In genomic region chr10:121974019-121974534, GRCh38 we compare ENCODE assay signal across 7 cellular contexts. TPM values are rescaled to one million over a fixed set of nuclear protein-coding genes. Genes with fewer than 3 reads are reported as not detected.
DNase-seq lines count a peak whose midpoint lies in the region; ATAC-seq and TF ChIP-seq lines count a peak whose summit lies in the region.

No MANE protein-coding gene starts in this region.

- no peak for TF ChIP-seq POLR2A in erythroblast (IDR thresholded peaks at IDR 0.05; ENCODE audit: low read length)

- no peak overlapping the region for H3K14ac ChIP-seq in mesenchymal stem cell (ENCODE audit: low read length in 2 of 2)

- no peak for TF ChIP-seq CTCF in astrocyte of the cerebellum (IDR thresholded peaks at IDR 0.05; ENCODE audit: low read depth, low read length, missing control alignments)

- peak; percentile 38 for ATAC-seq in GM18907 (IDR thresholded peaks at IDR 0.05; ENCODE audit: unreplicated experiment)
- peak; percentile 47 for ATAC-seq in HG03354 (IDR thresholded peaks at IDR 0.05; ENCODE audit: poor library complexity, severe bottlenecking, unreplicated experiment)

- no peak overlapping the region for H2BK12ac ChIP-seq in mesenchymal stem cell (ENCODE audit: low read length in 2 of 2)

- H3K18ac ChIP-seq in mesenchymal stem cell (ENCODE audit: low read depth in 1 of 2, low read length in 2 of 2): peak overlapping the region in 1 of 2 experiments; percentile 59

- H3K36me3 ChIP-seq in mesenchymal stem cell (ENCODE audit: control insufficient read depth in 1 of 2, insufficient read depth in 2 of 2, low read depth in 1 of 2, low read length in 2 of 2): peaks cover 0 to 17% of the 10 kb centered on the region in 2 experiments

- no peak overlapping the region for H4K91ac ChIP-seq in mesenchymal stem cell (ENCODE audit: low read length)

- peak overlapping the region; percentile 73 for H3K4me3 ChIP-seq in astrocyte of the cerebellum (ENCODE audit: low read depth, low read length)
- H3K4me3 ChIP-seq in mesenchymal stem cell (ENCODE audit: insufficient read depth in 1 of 2, low read depth in 1 of 2, low read length in 2 of 2): peak overlapping the region; percentile 66 to 91

- peak overlapping the region; percentile 47 for H4K8ac ChIP-seq in mesenchymal stem cell (ENCODE audit: low read length)

- peak overlapping the region; percentile 98 for H3K4me2 ChIP-seq in mesenchymal stem cell (ENCODE audit: low read length, poor library complexity, severe bottlenecking)

- H3K79me1 ChIP-seq in mesenchymal stem cell (replicated peaks; ENCODE audit: low read length, poor library complexity, severe bottlenecking): peaks cover 11% of the 10 kb centered on the region

- no peak overlapping the region for H3K27ac ChIP-seq in mesenchymal stem cell (ENCODE audit: low read length, poor library complexity, severe bottlenecking)

- H2BK120ac ChIP-seq in mesenchymal stem cell (ENCODE audit: low read depth, low read length): no peak overlapping the region

- no peak for DNase-seq in astrocyte of the cerebellum (ENCODE audit: low read depth)
- no peak for DNase-seq in mesenchymal stem cell
- DNase-seq in EL: no peak
- no peak for DNase-seq in erythroblast (lab: John Stamatoyannopoulos, UW)
- DNase-seq in putamen (ENCODE audit: low spot score): no peak

- H3K27me3 ChIP-seq in mesenchymal stem cell (ENCODE audit: control insufficient read depth in 1 of 2, insufficient read depth in 1 of 2, low read length in 2 of 2): no peaks in the 10 kb centered on the region

- no peak overlapping the region for H2BK15ac ChIP-seq in mesenchymal stem cell (ENCODE audit: low read depth, poor library complexity, severe bottlenecking)

- H3K4me1 ChIP-seq in mesenchymal stem cell (ENCODE audit: control insufficient read depth, insufficient read depth, low read depth, low read length): peaks cover 6% of the 10 kb centered on the region

- H2AK5ac ChIP-seq in mesenchymal stem cell (ENCODE audit: low read length, severe bottlenecking): no peak overlapping the region

- in situ Hi-C loops in astrocyte of the cerebellum (cut with HindIII; ENCODE audit: low sequenced_read_pairs): no loop called here

- 16% methylated on average over 21 of the region's 21 CpGs for WGBS in mesenchymal stem cell

- H3K9me3 ChIP-seq in mesenchymal stem cell (ENCODE audit: control insufficient read depth, low read length): no peaks in the 10 kb centered on the region

- H3K23ac ChIP-seq in mesenchymal stem cell (ENCODE audit: low read length in 2 of 2): no peak overlapping the region

- H2AFZ ChIP-seq in mesenchymal stem cell (ENCODE audit: low read depth, low read length): peak overlapping the region; percentile 80

- no peak overlapping the region for H2BK5ac ChIP-seq in mesenchymal stem cell (ENCODE audit: low read depth, low read length, poor library complexity, severe bottlenecking)

- H3K9ac ChIP-seq in mesenchymal stem cell (ENCODE audit: low read length): peak overlapping the region; percentile 93

- H3K4ac ChIP-seq in mesenchymal stem cell (ENCODE audit: low read depth in 1 of 2, low read length in 2 of 2): no peak overlapping the region

RNA-seq across cellular contexts. Expression of gene NSMCE4A, which starts 0.9 kb away (rescaled TPM):
- 20.6 TPM for polyA plus RNA-seq in mesenchymal stem cell (2013, experiment 1 of 2)
- 20.8 TPM for polyA plus RNA-seq in mesenchymal stem cell (2013, experiment 2 of 2)

RNA-seq across cellular contexts. Expression of gene TACC2, which starts 14.9 kb away (rescaled TPM):
- polyA plus RNA-seq in mesenchymal stem cell (2013, experiment 1 of 2): 32.5 TPM
- polyA plus RNA-seq in mesenchymal stem cell (2013, experiment 2 of 2): 32.0 TPM

RNA-seq across cellular contexts. Expression of gene ATE1, which starts 46.2 kb away (rescaled TPM):
- 10.7 TPM for polyA plus RNA-seq in mesenchymal stem cell (2013, experiment 1 of 2)
- 11.5 TPM for polyA plus RNA-seq in mesenchymal stem cell (2013, experiment 2 of 2)
